2 cellular contexts compared by ENCODE assay signal in the genomic region with DNA sequence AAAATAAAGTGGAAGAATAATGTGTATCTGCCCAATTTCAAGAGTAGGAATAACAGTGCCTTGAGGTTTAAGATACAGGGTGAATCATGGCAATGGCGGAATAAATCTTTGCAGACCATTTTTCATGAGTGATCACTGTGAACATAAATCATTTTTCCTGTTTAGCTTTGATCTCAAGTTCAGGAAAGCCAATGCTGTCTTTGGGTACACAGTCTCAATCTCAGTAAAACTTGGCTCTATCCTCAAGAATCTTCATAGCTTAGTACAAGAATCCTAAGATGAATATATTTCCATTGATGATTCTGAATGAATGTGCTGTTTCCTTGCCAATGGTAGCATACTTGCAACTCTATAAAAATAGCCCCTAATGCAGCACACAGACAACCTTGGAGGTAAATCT.
TF ChIP-seq lines count a peak whose summit lies in the region.

No MANE protein-coding gene starts in this region.

TF ChIP-seq in liver, 16 proteins besides CTCF, POLR2A, EP300 and RAD21:
- TF ChIP-seq FOXA2 (IDR thresholded peaks at IDR 0.05) (no peak), YY1 (IDR thresholded peaks at IDR 0.05) (peak; percentile 21), SP1 (IDR thresholded peaks at IDR 0.05) (no peak)
- TF ChIP-seq, protein P1, sequence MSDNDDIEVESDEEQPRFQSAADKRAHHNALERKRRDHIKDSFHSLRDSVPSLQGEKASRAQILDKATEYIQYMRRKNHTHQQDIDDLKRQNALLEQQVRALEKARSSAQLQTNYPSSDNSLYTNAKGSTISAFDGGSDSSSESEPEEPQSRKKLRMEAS (IDR thresholded peaks at IDR 0.05), result no peak
- TF ChIP-seq, protein P2, sequence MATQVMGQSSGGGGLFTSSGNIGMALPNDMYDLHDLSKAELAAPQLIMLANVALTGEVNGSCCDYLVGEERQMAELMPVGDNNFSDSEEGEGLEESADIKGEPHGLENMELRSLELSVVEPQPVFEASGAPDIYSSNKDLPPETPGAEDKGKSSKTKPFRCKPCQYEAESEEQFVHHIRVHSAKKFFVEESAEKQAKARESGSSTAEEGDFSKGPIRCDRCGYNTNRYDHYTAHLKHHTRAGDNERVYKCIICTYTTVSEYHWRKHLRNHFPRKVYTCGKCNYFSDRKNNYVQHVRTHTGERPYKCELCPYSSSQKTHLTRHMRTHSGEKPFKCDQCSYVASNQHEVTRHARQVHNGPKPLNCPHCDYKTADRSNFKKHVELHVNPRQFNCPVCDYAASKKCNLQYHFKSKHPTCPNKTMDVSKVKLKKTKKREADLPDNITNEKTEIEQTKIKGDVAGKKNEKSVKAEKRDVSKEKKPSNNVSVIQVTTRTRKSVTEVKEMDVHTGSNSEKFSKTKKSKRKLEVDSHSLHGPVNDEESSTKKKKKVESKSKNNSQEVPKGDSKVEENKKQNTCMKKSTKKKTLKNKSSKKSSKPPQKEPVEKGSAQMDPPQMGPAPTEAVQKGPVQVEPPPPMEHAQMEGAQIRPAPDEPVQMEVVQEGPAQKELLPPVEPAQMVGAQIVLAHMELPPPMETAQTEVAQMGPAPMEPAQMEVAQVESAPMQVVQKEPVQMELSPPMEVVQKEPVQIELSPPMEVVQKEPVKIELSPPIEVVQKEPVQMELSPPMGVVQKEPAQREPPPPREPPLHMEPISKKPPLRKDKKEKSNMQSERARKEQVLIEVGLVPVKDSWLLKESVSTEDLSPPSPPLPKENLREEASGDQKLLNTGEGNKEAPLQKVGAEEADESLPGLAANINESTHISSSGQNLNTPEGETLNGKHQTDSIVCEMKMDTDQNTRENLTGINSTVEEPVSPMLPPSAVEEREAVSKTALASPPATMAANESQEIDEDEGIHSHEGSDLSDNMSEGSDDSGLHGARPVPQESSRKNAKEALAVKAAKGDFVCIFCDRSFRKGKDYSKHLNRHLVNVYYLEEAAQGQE (IDR thresholded peaks at IDR 0.05), result no peak
- TF ChIP-seq, protein P3, sequence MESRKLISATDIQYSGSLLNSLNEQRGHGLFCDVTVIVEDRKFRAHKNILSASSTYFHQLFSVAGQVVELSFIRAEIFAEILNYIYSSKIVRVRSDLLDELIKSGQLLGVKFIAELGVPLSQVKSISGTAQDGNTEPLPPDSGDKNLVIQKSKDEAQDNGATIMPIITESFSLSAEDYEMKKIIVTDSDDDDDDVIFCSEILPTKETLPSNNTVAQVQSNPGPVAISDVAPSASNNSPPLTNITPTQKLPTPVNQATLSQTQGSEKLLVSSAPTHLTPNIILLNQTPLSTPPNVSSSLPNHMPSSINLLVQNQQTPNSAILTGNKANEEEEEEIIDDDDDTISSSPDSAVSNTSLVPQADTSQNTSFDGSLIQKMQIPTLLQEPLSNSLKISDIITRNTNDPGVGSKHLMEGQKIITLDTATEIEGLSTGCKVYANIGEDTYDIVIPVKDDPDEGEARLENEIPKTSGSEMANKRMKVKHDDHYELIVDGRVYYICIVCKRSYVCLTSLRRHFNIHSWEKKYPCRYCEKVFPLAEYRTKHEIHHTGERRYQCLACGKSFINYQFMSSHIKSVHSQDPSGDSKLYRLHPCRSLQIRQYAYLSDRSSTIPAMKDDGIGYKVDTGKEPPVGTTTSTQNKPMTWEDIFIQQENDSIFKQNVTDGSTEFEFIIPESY (IDR thresholded peaks at IDR 0.05), result no peak

TF ChIP-seq in GM12878, 131 proteins besides CTCF, POLR2A, EP300 and RAD21:
- TF ChIP-seq, protein P4, sequence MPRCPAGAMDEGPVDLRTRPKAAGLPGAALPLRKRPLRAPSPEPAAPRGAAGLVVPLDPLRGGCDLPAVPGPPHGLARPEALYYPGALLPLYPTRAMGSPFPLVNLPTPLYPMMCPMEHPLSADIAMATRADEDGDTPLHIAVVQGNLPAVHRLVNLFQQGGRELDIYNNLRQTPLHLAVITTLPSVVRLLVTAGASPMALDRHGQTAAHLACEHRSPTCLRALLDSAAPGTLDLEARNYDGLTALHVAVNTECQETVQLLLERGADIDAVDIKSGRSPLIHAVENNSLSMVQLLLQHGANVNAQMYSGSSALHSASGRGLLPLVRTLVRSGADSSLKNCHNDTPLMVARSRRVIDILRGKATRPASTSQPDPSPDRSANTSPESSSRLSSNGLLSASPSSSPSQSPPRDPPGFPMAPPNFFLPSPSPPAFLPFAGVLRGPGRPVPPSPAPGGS (IDR thresholded peaks at IDR 0.05; ENCODE audit: borderline replicate concordance, insufficient read depth, low read depth, low read length, poor library complexity, severe bottlenecking), result no peak
- TF ChIP-seq ATF7 (IDR thresholded peaks at IDR 0.05; ENCODE audit: low read depth), result no peak
TF ChIP-seq in GM12878: peak in this region for 0.
